ENCODE assay signal across 1 cellular context in genomic region chr20:297098-297924, GRCh38.
A peak's percentile ranks its signal among the peaks of the same experiment; 100 is the strongest.
TF ChIP-seq lines count a peak whose summit lies in the region.

A gene with protein sequence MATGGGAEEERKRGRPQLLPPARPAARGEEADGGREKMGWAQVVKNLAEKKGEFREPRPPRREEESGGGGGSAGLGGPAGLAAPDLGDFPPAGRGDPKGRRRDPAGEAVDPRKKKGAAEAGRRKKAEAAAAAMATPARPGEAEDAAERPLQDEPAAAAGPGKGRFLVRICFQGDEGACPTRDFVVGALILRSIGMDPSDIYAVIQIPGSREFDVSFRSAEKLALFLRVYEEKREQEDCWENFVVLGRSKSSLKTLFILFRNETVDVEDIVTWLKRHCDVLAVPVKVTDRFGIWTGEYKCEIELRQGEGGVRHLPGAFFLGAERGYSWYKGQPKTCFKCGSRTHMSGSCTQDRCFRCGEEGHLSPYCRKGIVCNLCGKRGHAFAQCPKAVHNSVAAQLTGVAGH (plus strand): TSS chr20:297570. CDS start chr20:297587, 17 bp downstream.

TF ChIP-seq in HEK293, 187 proteins besides CTCF, POLR2A, EP300 and RAD21 (continued from another document and continues in another):
- TF ChIP-seq BCL11B (tag by site-specific recombination; IDR thresholded peaks at IDR 0.05; ENCODE audit: low read depth) (no peak; the same call in 1 of the 2 replicates), ZNF2 (tag by site-specific recombination; IDR thresholded peaks at IDR 0.05) (no peak; the same call in none of the 2 replicates), ZBTB1 (tag by site-specific recombination; IDR thresholded peaks at IDR 0.05) (0 out of 2 replicates have a peak, but pooled peaks have one; percentile 23), ZNF558 (tag by site-specific recombination; IDR thresholded peaks at IDR 0.05) (peak; percentile 19; the same call in 1 of the 2 replicates), ZNF629 (tag by site-specific recombination; IDR thresholded peaks at IDR 0.05) (peak; percentile 88), ZNF610 (tag by site-specific recombination; IDR thresholded peaks at IDR 0.05; ENCODE audit: borderline replicate concordance) (peak; percentile 86; the same call in 1 of the 2 replicates), ZNF664 (tag by site-specific recombination; IDR thresholded peaks at IDR 0.05) (no peak), ZNF521 (tag by site-specific recombination; IDR thresholded peaks at IDR 0.05) (no peak), ZXDB (tag by site-specific recombination; IDR thresholded peaks at IDR 0.05) (peak; percentile 97), ZNF585B (tag by site-specific recombination; IDR thresholded peaks at IDR 0.05) (no peak), HOXA7 (CRISPR knock-in tag; IDR thresholded peaks at IDR 0.05; ENCODE audit: borderline replicate concordance) (no peak), ZNF133 (tag by site-specific recombination; IDR thresholded peaks at IDR 0.05) (no peak), RBAK (tag by site-specific recombination; IDR thresholded peaks at IDR 0.05) (no peak), PRDM10 (tag by site-specific recombination; IDR thresholded peaks at IDR 0.05) (peak; percentile 95), KLF9 (tag by site-specific recombination; IDR thresholded peaks at IDR 0.05; ENCODE audit: low read depth) (peak; percentile 72), ZNF37A (tag by site-specific recombination; IDR thresholded peaks at IDR 0.05) (no peak), MZF1 (tag by site-specific recombination; IDR thresholded peaks at IDR 0.05; ENCODE audit: borderline replicate concordance) (peak; percentile 44; the same call in 1 of the 2 replicates), HOXD13 (CRISPR knock-in tag; IDR thresholded peaks at IDR 0.05; ENCODE audit: borderline replicate concordance) (no peak), PRDM2 (tag by site-specific recombination; IDR thresholded peaks at IDR 0.05; ENCODE audit: borderline replicate concordance) (no peak), MEIS1 (CRISPR knock-in tag; IDR thresholded peaks at IDR 0.05; ENCODE audit: borderline replicate concordance) (no peak), ZNF48 (tag by site-specific recombination; IDR thresholded peaks at IDR 0.05) (no peak), ZNF677 (tag by site-specific recombination; IDR thresholded peaks at IDR 0.05) (no peak), ZNF138 (tag by site-specific recombination; IDR thresholded peaks at IDR 0.05; ENCODE audit: borderline replicate concordance) (no peak), ZFP37 (tag by site-specific recombination; IDR thresholded peaks at IDR 0.05) (peak; percentile 66; the same call in 1 of the 2 replicates), ZBTB6 (tag by site-specific recombination; IDR thresholded peaks at IDR 0.05) (no peak), ZNF350 (tag by site-specific recombination; IDR thresholded peaks at IDR 0.05) (no peak), SP7 (tag by site-specific recombination; IDR thresholded peaks at IDR 0.05) (peak; percentile 91), ZNF530 (tag by site-specific recombination; IDR thresholded peaks at IDR 0.05; ENCODE audit: low read depth) (no peak), ZNF175 (tag by site-specific recombination; IDR thresholded peaks at IDR 0.05) (no peak), ZNF600 (tag by site-specific recombination; IDR thresholded peaks at IDR 0.05) (peak; percentile 99), ZFHX2 (tag by site-specific recombination; conservative IDR thresholded peaks at IDR 0.05) (peak; percentile 97), ZNF416 (tag by site-specific recombination; IDR thresholded peaks at IDR 0.05) (no peak), ZNF621 (tag by site-specific recombination; IDR thresholded peaks at IDR 0.05) (no peak), ZNF555 (tag by site-specific recombination; conservative IDR thresholded peaks at IDR 0.05) (no peak), ZNF341 (tag by site-specific recombination; IDR thresholded peaks at IDR 0.05; ENCODE audit: low read depth) (peak; percentile 90)
- TF ChIP-seq, protein P1, sequence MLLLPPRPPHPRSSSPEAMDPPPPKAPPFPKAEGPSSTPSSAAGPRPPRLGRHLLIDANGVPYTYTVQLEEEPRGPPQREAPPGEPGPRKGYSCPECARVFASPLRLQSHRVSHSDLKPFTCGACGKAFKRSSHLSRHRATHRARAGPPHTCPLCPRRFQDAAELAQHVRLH (tag by site-specific recombination; IDR thresholded peaks at IDR 0.05): peak; percentile 54; the same call in 1 of the 2 replicates
- TF ChIP-seq, protein P2, sequence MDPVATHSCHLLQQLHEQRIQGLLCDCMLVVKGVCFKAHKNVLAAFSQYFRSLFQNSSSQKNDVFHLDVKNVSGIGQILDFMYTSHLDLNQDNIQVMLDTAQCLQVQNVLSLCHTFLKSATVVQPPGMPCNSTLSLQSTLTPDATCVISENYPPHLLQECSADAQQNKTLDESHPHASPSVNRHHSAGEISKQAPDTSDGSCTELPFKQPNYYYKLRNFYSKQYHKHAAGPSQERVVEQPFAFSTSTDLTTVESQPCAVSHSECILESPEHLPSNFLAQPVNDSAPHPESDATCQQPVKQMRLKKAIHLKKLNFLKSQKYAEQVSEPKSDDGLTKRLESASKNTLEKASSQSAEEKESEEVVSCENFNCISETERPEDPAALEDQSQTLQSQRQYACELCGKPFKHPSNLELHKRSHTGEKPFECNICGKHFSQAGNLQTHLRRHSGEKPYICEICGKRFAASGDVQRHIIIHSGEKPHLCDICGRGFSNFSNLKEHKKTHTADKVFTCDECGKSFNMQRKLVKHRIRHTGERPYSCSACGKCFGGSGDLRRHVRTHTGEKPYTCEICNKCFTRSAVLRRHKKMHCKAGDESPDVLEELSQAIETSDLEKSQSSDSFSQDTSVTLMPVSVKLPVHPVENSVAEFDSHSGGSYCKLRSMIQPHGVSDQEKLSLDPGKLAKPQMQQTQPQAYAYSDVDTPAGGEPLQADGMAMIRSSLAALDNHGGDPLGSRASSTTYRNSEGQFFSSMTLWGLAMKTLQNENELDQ (tag by site-specific recombination; IDR thresholded peaks at IDR 0.05; ENCODE audit: low read depth): no peak
- TF ChIP-seq, protein P3, sequence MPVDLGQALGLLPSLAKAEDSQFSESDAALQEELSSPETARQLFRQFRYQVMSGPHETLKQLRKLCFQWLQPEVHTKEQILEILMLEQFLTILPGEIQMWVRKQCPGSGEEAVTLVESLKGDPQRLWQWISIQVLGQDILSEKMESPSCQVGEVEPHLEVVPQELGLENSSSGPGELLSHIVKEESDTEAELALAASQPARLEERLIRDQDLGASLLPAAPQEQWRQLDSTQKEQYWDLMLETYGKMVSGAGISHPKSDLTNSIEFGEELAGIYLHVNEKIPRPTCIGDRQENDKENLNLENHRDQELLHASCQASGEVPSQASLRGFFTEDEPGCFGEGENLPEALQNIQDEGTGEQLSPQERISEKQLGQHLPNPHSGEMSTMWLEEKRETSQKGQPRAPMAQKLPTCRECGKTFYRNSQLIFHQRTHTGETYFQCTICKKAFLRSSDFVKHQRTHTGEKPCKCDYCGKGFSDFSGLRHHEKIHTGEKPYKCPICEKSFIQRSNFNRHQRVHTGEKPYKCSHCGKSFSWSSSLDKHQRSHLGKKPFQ (tag by site-specific recombination; IDR thresholded peaks at IDR 0.05): no peak
- TF ChIP-seq, protein P4, sequence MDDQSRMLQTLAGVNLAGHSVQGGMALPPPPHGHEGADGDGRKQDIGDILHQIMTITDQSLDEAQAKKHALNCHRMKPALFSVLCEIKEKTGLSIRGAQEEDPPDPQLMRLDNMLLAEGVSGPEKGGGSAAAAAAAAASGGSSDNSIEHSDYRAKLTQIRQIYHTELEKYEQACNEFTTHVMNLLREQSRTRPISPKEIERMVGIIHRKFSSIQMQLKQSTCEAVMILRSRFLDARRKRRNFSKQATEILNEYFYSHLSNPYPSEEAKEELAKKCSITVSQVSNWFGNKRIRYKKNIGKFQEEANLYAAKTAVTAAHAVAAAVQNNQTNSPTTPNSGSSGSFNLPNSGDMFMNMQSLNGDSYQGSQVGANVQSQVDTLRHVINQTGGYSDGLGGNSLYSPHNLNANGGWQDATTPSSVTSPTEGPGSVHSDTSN (CRISPR knock-in tag; IDR thresholded peaks at IDR 0.05): peak; percentile 70; the same call in 1 of the 2 replicates
- TF ChIP-seq, protein P5, sequence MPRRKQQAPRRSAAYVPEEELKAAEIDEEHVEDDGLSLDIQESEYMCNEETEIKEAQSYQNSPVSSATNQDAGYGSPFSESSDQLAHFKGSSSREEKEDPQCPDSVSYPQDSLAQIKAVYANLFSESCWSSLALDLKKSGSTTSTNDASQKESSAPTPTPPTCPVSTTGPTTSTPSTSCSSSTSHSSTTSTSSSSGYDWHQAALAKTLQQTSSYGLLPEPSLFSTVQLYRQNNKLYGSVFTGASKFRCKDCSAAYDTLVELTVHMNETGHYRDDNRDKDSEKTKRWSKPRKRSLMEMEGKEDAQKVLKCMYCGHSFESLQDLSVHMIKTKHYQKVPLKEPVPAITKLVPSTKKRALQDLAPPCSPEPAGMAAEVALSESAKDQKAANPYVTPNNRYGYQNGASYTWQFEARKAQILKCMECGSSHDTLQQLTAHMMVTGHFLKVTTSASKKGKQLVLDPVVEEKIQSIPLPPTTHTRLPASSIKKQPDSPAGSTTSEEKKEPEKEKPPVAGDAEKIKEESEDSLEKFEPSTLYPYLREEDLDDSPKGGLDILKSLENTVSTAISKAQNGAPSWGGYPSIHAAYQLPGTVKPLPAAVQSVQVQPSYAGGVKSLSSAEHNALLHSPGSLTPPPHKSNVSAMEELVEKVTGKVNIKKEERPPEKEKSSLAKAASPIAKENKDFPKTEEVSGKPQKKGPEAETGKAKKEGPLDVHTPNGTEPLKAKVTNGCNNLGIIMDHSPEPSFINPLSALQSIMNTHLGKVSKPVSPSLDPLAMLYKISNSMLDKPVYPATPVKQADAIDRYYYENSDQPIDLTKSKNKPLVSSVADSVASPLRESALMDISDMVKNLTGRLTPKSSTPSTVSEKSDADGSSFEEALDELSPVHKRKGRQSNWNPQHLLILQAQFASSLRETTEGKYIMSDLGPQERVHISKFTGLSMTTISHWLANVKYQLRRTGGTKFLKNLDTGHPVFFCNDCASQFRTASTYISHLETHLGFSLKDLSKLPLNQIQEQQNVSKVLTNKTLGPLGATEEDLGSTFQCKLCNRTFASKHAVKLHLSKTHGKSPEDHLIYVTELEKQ (tag by site-specific recombination; IDR thresholded peaks at IDR 0.05; ENCODE audit: borderline replicate concordance): no peak
